In genomic region chr4:76498550-76498949, GRCh38 we compare ENCODE assay signal across 21 cellular contexts.
DNase-seq lines count a peak whose midpoint lies in the region; TF ChIP-seq lines count a peak whose summit lies in the region.
"Had no signal": no experiment of that assay in that cellular context is flagged by ENCODE, and none has a peak within 500 bp of the region (broad histone marks: within the 10 kb centered on the region; RNA-seq: fewer than 3 reads in every experiment).

No MANE protein-coding gene starts in this region.

- H3K36me3 ChIP-seq in OCI-LY3 (replicated peaks; ENCODE audit: low read depth, low read length) (no peaks in the 10 kb centered on the region), hepatocyte (replicated peaks; ENCODE audit: insufficient read depth, low read depth) (no peaks in the 10 kb centered on the region), neural progenitor cell (no peaks in the 10 kb centered on the region), BE2C (no peaks in the 10 kb centered on the region)
- H3K36me3 ChIP-seq: colonic mucosa, heart right ventricle, tibial nerve had no signal

- H2AFZ ChIP-seq in OCI-LY3 (ENCODE audit: low read depth, low read length) (peak overlapping the region; percentile 18; the same call in 1 of the 2 replicates), hepatocyte (peak overlapping the region; percentile 24), neural progenitor cell (replicated peaks) (no peak overlapping the region)

- no peaks in the 10 kb centered on the region for H3K27me3 Mint-ChIP-seq in neural progenitor cell (ENCODE audit: insufficient read depth, low read depth)
- peaks cover 15% of the 10 kb centered on the region for H3K27me3 Mint-ChIP-seq in activated T-cell treated with anti-CD3 and anti-CD28 coated beads, Interleukin-2, amount 50 U/mL, for 24 hours
- H3K27me3 Mint-ChIP-seq: activated naive CD8-positive, alpha-beta T cell treated with anti-CD3 and anti-CD28 coated beads for 36 hours had no signal

- H3K4me2 ChIP-seq in OCI-LY3 (ENCODE audit: low read length) (peak overlapping the region; percentile 60), hepatocyte (peak overlapping the region; percentile 51), neural progenitor cell (peak overlapping the region; percentile 33)

- H3K9ac ChIP-seq in OCI-LY3 (ENCODE audit: low read length) (no peak overlapping the region), neural progenitor cell (no peak overlapping the region)

- H3K79me2 ChIP-seq in OCI-LY3 (ENCODE audit: low read length) = no peaks in the 10 kb centered on the region
- H3K79me2 ChIP-seq in hepatocyte = no peaks in the 10 kb centered on the region
- peaks cover 95% of the 10 kb centered on the region for H3K79me2 ChIP-seq in neural progenitor cell (ENCODE audit: low read depth)

- H3F3A ChIP-seq in neural progenitor cell (ENCODE audit: low read depth) = no peaks in the 10 kb centered on the region

- peaks cover 25% of the 10 kb centered on the region for H3K4me1 Mint-ChIP-seq in neural progenitor cell
- no peaks in the 10 kb centered on the region for H3K4me1 Mint-ChIP-seq in activated T-cell treated with anti-CD3 and anti-CD28 coated beads, Interleukin-2, amount 50 U/mL, for 24 hours (ENCODE audit: low read depth)
- H3K4me1 Mint-ChIP-seq: activated CD4-positive, alpha-beta T cell treated with anti-CD3 and anti-CD28 coated beads, Interleukin-2, amount 10 ng/mL, durations not matched to agents 24 days and 14 days; activated naive CD8-positive, alpha-beta T cell treated with anti-CD3 and anti-CD28 coated beads for 36 hours; CD4-positive, alpha-beta memory T cell; naive thymus-derived CD4-positive, alpha-beta T cell had no signal

- H3K9me3 ChIP-seq in OCI-LY3 (ENCODE audit: insufficient read depth, low read length) = no peaks in the 10 kb centered on the region
- H3K9me3 ChIP-seq in hepatocyte (ENCODE audit: low read depth) = no peaks in the 10 kb centered on the region
- H3K9me3 ChIP-seq in neural progenitor cell (ENCODE audit: low read depth) = no peaks in the 10 kb centered on the region
- no peaks in the 10 kb centered on the region for H3K9me3 ChIP-seq in BE2C
- H3K9me3 ChIP-seq: colonic mucosa, heart right ventricle, tibial nerve had no signal

- 46% methylated on average over 3 of the region's 3 CpGs for WGBS in hepatocyte (ENCODE audit: low lambda C conversion rate, missing lambda C conversion rate)

- H3K4me3 ChIP-seq in OCI-LY3 (ENCODE audit: low read length) (no peak overlapping the region), hepatocyte (no peak overlapping the region), neural progenitor cell (no peak overlapping the region), BE2C (ENCODE audit: low read depth, low read length) (no peak overlapping the region)
- H3K4me3 ChIP-seq: colonic mucosa, heart right ventricle, lung, tibial nerve had no signal

- H3K27ac ChIP-seq in OCI-LY3 (ENCODE audit: low read length) = no peak overlapping the region
- peak overlapping the region; percentile 73 for H3K27ac ChIP-seq in hepatocyte
- H3K27ac ChIP-seq in neural progenitor cell = no peak overlapping the region
- H3K27ac ChIP-seq: colonic mucosa had no signal

- H3K4me1 ChIP-seq in OCI-LY3 (ENCODE audit: low read length) (peaks cover 35% of the 10 kb centered on the region), hepatocyte (ENCODE audit: insufficient read depth) (peaks cover 14% of the 10 kb centered on the region), neural progenitor cell (peaks cover 37% of the 10 kb centered on the region), BE2C (no peaks in the 10 kb centered on the region)
- H3K4me1 ChIP-seq: colonic mucosa had no signal

- DNase-seq in HT-29 (ENCODE audit: low spot score) (peak; percentile 29), hepatocyte (ENCODE audit: low spot score) (peak; percentile 29), neural progenitor cell (ENCODE audit: low spot score) (no peak), BE2C (no peak), T-helper 9 cell (no peak)
- no peak for DNase-seq in activated CD8-positive, alpha-beta memory T cell treated with anti-CD3 and anti-CD28 coated beads for 24 hours
- no peak for DNase-seq in activated T-cell treated with anti-CD3 and anti-CD28 coated beads, Interleukin-2, amount 50 U/mL, for 24 hours
- DNase-seq: activated CD4-positive, alpha-beta T cell treated with anti-CD3 and anti-CD28 coated beads, Interleukin-2, amount 10 ng/mL, durations not matched to agents 24 days and 14 days; activated naive CD8-positive, alpha-beta T cell treated with anti-CD3 and anti-CD28 coated beads for 36 hours; CD4-positive, alpha-beta memory T cell; colonic mucosa; heart right ventricle; Kasumi-1; naive thymus-derived CD4-positive, alpha-beta T cell; NCI-H1048; NCI-H2029; stimulated activated naive CD8-positive, alpha-beta T cell treated with anti-CD3 and anti-CD28 coated beads, Interleukin-15, Interleukin-2, amounts not matched to agents 100 U/mL and 50 U/mL, for 24 hours had no signal

- H3K27ac Mint-ChIP-seq in neural progenitor cell = peak overlapping the region; percentile 7
- H3K27ac Mint-ChIP-seq in activated T-cell treated with anti-CD3 and anti-CD28 coated beads, Interleukin-2, amount 50 U/mL, for 24 hours = no peak overlapping the region
- H3K27ac Mint-ChIP-seq: activated CD4-positive, alpha-beta T cell treated with anti-CD3 and anti-CD28 coated beads, Interleukin-2, amount 10 ng/mL, durations not matched to agents 24 days and 14 days; activated naive CD8-positive, alpha-beta T cell treated with anti-CD3 and anti-CD28 coated beads for 36 hours; activated T-helper 2 cell treated with anti-CD3 and anti-CD28 coated beads, Interferon-gamma antibody, Interleukin-2, Interleukin-4, amounts not matched to agents 10 μg/mL and 5 μg/mL and 100 μg/mL, durations not matched to agents 14 hours and 24 hours and 36 hours; CD4-positive, alpha-beta memory T cell; naive thymus-derived CD4-positive, alpha-beta T cell had no signal

- H3K9me3 Mint-ChIP-seq in neural progenitor cell = peaks cover 16% of the 10 kb centered on the region
- no peaks in the 10 kb centered on the region for H3K9me3 Mint-ChIP-seq in activated T-cell treated with anti-CD3 and anti-CD28 coated beads, Interleukin-2, amount 50 U/mL, for 24 hours
- H3K9me3 Mint-ChIP-seq: activated CD4-positive, alpha-beta T cell treated with anti-CD3 and anti-CD28 coated beads, Interleukin-2, amount 10 ng/mL, durations not matched to agents 24 days and 14 days; activated naive CD8-positive, alpha-beta T cell treated with anti-CD3 and anti-CD28 coated beads for 36 hours; activated T-helper 2 cell treated with anti-CD3 and anti-CD28 coated beads, Interferon-gamma antibody, Interleukin-2, Interleukin-4, amounts not matched to agents 10 μg/mL and 5 μg/mL and 100 μg/mL, durations not matched to agents 14 hours and 24 hours and 36 hours; naive thymus-derived CD4-positive, alpha-beta T cell had no signal

- no peaks in the 10 kb centered on the region for H3K9me2 ChIP-seq in hepatocyte (replicated peaks; ENCODE audit: insufficient read depth)

- H3K27me3 ChIP-seq in OCI-LY3 (ENCODE audit: low read depth, low read length) (peaks cover 9% of the 10 kb centered on the region; the same call in 1 of the 2 replicates), hepatocyte (no peaks in the 10 kb centered on the region), neural progenitor cell (no peaks in the 10 kb centered on the region), BE2C (peaks cover 14% of the 10 kb centered on the region)
- H3K27me3 ChIP-seq: colonic mucosa, heart right ventricle, tibial nerve had no signal

- H3K4me3 Mint-ChIP-seq in neural progenitor cell = no peak overlapping the region
- H3K4me3 Mint-ChIP-seq in activated T-cell treated with anti-CD3 and anti-CD28 coated beads, Interleukin-2, amount 50 U/mL, for 24 hours = no peak overlapping the region
- H3K4me3 Mint-ChIP-seq: activated CD4-positive, alpha-beta T cell treated with anti-CD3 and anti-CD28 coated beads, Interleukin-2, amount 10 ng/mL, durations not matched to agents 24 days and 14 days; activated naive CD8-positive, alpha-beta T cell treated with anti-CD3 and anti-CD28 coated beads for 36 hours; CD4-positive, alpha-beta memory T cell; naive thymus-derived CD4-positive, alpha-beta T cell had no signal

- no peak for TF ChIP-seq CTCF in OCI-LY3 (IDR thresholded peaks at IDR 0.05; ENCODE audit: low read depth, low read length)
- no peak for TF ChIP-seq CTCF in hepatocyte (IDR thresholded peaks at IDR 0.05; ENCODE audit: poor library complexity)
- no peak for TF ChIP-seq CTCF in neural progenitor cell (IDR thresholded peaks at IDR 0.05)
- no peak for TF ChIP-seq CTCF in BE2C (IDR thresholded peaks at IDR 0.05; ENCODE audit: low read depth, low read length)

- no peaks in the 10 kb centered on the region for H4K20me1 ChIP-seq in OCI-LY3 (ENCODE audit: insufficient read depth, low read length)
- no peaks in the 10 kb centered on the region for H4K20me1 ChIP-seq in hepatocyte (ENCODE audit: insufficient read depth, poor library complexity, severe bottlenecking)
- H4K20me1 ChIP-seq in neural progenitor cell (ENCODE audit: low read depth) = peaks cover 38% of the 10 kb centered on the region

- H3K36me3 Mint-ChIP-seq in neural progenitor cell = peaks cover 36% of the 10 kb centered on the region
- H3K36me3 Mint-ChIP-seq in activated T-cell treated with anti-CD3 and anti-CD28 coated beads, Interleukin-2, amount 50 U/mL, for 24 hours (ENCODE audit: low read depth) = no peaks in the 10 kb centered on the region
- H3K36me3 Mint-ChIP-seq: activated naive CD8-positive, alpha-beta T cell treated with anti-CD3 and anti-CD28 coated beads for 36 hours; CD4-positive, alpha-beta memory T cell; naive thymus-derived CD4-positive, alpha-beta T cell had no signal

Comparison
In these comparisons a context has a peak if more than half of its experiments do, and no peak if none do; other contexts are left out.
1. DNase-seq: peak in HT-29 (single experiment) and hepatocyte (single experiment); none in neural progenitor cell (single experiment), BE2C (single experiment), activated CD8-positive, alpha-beta memory T cell treated with anti-CD3 and anti-CD28 coated beads for 24 hours (single experiment), T-helper 9 cell (single experiment) and activated T-cell treated with anti-CD3 and anti-CD28 coated beads, Interleukin-2, amount 50 U/mL, for 24 hours (single experiment).
2. Peak in every context shown above with its lines, with median percentiles within 50 percentile points of each other: H3K4me2 ChIP-seq.